ENCODE assay signal across 18 cellular contexts in the genomic region with DNA sequence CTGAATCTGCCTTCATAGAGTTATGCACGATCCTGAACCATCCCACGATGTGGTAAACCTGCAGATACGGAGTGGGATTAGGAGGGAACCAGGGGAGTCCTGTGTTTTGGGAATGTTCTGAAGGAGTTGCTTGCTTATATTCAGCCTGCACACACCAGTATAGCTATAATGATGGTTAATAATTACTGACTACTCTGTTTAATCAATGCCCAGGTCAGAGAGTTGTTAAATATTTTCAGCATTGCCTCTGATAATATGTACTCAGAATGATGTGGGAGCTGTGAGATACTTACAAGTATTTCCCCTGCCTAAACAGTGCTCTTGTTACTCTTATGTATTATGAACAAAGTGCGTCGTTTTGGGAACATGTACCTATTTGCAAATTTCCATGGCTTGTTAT. TPM values are rescaled to one million over a fixed set of nuclear protein-coding genes. Genes with fewer than 3 reads are reported as not detected.
"Had no signal": no experiment of that assay in that cellular context is flagged by ENCODE, and none has a peak within 500 bp of the region (broad histone marks: within the 10 kb centered on the region; RNA-seq: fewer than 3 reads in every experiment).

No MANE protein-coding gene starts in this region.

- H3K4me3 Mint-ChIP-seq: endodermal cell; naive thymus-derived CD4-positive, alpha-beta T cell had no signal

- H3K4me1 ChIP-seq: foreskin keratinocyte, psoas muscle, sigmoid colon had no signal

- H3K27ac Mint-ChIP-seq: endodermal cell; naive thymus-derived CD4-positive, alpha-beta T cell had no signal

- H3K27ac ChIP-seq: coronary artery, foreskin keratinocyte, ovary, psoas muscle, sigmoid colon, skin epidermis had no signal

- FAIRE-seq: endothelial cell of umbilical vein had no signal

- DNase-seq: central memory CD4-positive, alpha-beta T cell; effector CD4-positive, alpha-beta T cell; endodermal cell; erythroblast; foreskin keratinocyte; left ventricle myocardium superior; naive thymus-derived CD4-positive, alpha-beta T cell; ovary; psoas muscle; sigmoid colon; stimulated activated CD4-positive, alpha-beta T cell treated with anti-CD3 and anti-CD28 coated beads, Interleukin-12 subunit alpha, Interleukin-12 subunit beta, amount 100 ng/mL, for 4 hours; stimulated activated naive CD4-positive, alpha-beta T cell treated with Interleukin-2 at 50 U/mL for 16 hours; trophoblast cell had no signal

- H3K4me1 Mint-ChIP-seq: endodermal cell had no signal

- H3K9me3 ChIP-seq: ovary, psoas muscle, sigmoid colon had no signal

- H3K36me3 ChIP-seq: ovary, sigmoid colon had no signal

- ATAC-seq: foreskin keratinocyte; left ventricle myocardium superior; naive thymus-derived CD4-positive, alpha-beta T cell; psoas muscle had no signal

- H3K4me3 ChIP-seq: coronary artery, lung, ovary, psoas muscle, sigmoid colon, skin epidermis had no signal

RNA-seq across cellular contexts. Expression of gene STK32A, which starts 34.8 kb away (rescaled TPM):
- total RNA-seq: endothelial cell of umbilical vein; mononuclear cell; naive thymus-derived CD4-positive, alpha-beta T cell had no signal
- polyA plus RNA-seq: endothelial cell of umbilical vein; naive thymus-derived CD4-positive, alpha-beta T cell had no signal
